8 cellular contexts compared by ENCODE assay signal in the genomic region with DNA sequence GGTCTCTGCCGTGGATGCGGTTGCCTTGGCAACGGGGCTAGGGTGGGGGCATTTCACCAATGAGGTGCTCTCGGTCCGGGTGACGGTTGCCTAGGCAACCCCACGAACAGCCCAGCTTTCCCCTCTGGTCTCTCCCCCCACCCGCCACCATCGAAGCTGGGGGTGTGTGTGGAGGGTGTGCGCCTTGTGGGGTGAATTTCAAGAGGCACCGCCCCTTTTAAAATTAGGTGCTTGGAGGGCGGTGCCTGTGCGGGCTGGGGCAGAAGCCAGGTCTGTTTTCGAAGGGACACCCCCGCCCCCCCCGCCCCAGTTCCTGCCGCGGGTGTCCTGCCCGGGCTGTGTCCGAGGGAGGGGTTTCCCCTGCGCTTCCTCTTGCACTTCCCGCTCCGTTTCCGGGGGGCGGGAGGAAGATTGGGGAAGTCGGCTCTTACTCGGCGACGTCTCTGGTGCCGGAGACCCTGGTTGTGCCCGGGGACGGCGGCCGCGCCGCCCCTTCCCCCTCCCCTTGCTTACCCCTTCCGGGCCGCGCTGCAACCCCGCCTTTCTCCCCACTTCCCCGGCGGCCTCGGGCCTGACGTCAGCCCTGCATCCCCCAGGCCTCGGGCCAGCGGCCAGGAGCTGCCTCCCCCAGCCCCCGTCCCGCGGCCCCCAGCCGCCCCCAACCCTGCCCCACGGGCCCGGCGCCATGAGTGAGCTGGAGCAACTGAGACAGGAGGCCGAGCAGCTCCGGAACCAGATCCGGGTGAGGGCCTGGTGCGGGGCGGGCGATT. TPM values are rescaled to one million over a fixed set of nuclear protein-coding genes. Genes with fewer than 3 reads are reported as not detected.
DNase-seq lines count a peak whose midpoint lies in the region; ATAC-seq and TF ChIP-seq lines count a peak whose summit lies in the region.

No MANE protein-coding gene starts in this region.

- under 1% methylated on average over 23 of the region's 59 CpGs for WGBS in suprapubic skin

- no peak for TF ChIP-seq POLR2A in suprapubic skin (IDR thresholded peaks at IDR 0.05)

- H3K27me3 ChIP-seq in RWPE2 (ENCODE audit: insufficient read depth, poor library complexity, severe bottlenecking): no peaks in the 10 kb centered on the region
- no peaks in the 10 kb centered on the region for H3K27me3 ChIP-seq in suprapubic skin

- H3K9me3 ChIP-seq in RWPE2 (ENCODE audit: severe bottlenecking): no peaks in the 10 kb centered on the region
- no peaks in the 10 kb centered on the region for H3K9me3 ChIP-seq in suprapubic skin

- TF ChIP-seq CTCF in RWPE2 (IDR thresholded peaks at IDR 0.05; ENCODE audit: poor library complexity, severe bottlenecking): no peak
- no peak for TF ChIP-seq CTCF in suprapubic skin (IDR thresholded peaks at IDR 0.05)

- ATAC-seq in HG03354 (IDR thresholded peaks at IDR 0.05; ENCODE audit: poor library complexity, severe bottlenecking, unreplicated experiment) (peak; percentile 41), RWPE2 (ENCODE audit: low read depth) (peak; percentile 30)

- H3K4me3 ChIP-seq in RWPE2 (ENCODE audit: severe bottlenecking) (peak overlapping the region; percentile 92), suprapubic skin (peak overlapping the region; percentile 87)

- H3K4me1 ChIP-seq in RWPE2 (ENCODE audit: insufficient read depth, poor library complexity, severe bottlenecking) (no peaks in the 10 kb centered on the region), suprapubic skin (peaks cover 52% of the 10 kb centered on the region)

- DNase-seq in NCI-H524 (lab: John Stamatoyannopoulos, UW) (peak; percentile 47 to 76), NCI-H524 treated with DMSO at 0.1 percent for 48 hours (lab: John Stamatoyannopoulos, UW) (no peak), RWPE2 (ENCODE audit: low spot score) (peak; percentile 80), germinal center (ENCODE audit: low spot score) (peak; percentile 86), nucleus accumbens (lab: John Stamatoyannopoulos, UW) (peak in 55 of 56 donors; percentile 14 to 96 (median 81)), suprapubic skin (ENCODE audit: low spot score in 2 of 2) (peak; percentile 91 to 93)
- peak; percentile 81 for DNase-seq in activated naive CD4-positive, alpha-beta T cell treated with Interleukin-2 at 50 U/mL for 16 hours

- H3K27ac ChIP-seq in RWPE2 (ENCODE audit: poor library complexity, severe bottlenecking) (peak overlapping the region; percentile 75), suprapubic skin (peak overlapping the region; percentile 93)

- no peak for TF ChIP-seq EP300 in suprapubic skin (IDR thresholded peaks at IDR 0.05)

- H3K36me3 ChIP-seq in RWPE2 (ENCODE audit: low read depth) (peaks cover 42% of the 10 kb centered on the region), suprapubic skin (peaks cover 34% of the 10 kb centered on the region)

RNA-seq across cellular contexts. Expression of a gene that starts 2.2 kb away (rescaled TPM):
- 100 to 1,000 TPM; 228 to 311 (median 300) TPM for total RNA-seq in suprapubic skin

RNA-seq across cellular contexts. Expression of a gene that starts 18.3 kb away (rescaled TPM):
- total RNA-seq in suprapubic skin: 10 to 100 TPM; 29.0 to 91.6 (median 40.7) TPM

RNA-seq across cellular contexts. Expression of a gene that starts 19.5 kb away (rescaled TPM):
- total RNA-seq in suprapubic skin: not detected

RNA-seq across cellular contexts. Expression of a gene that starts 30.2 kb away (rescaled TPM):
- total RNA-seq in suprapubic skin: 10 to 100 TPM; 39.4 to 55.8 (median 47.6) TPM

RNA-seq across cellular contexts. Expression of a gene that starts 34.4 kb away (rescaled TPM):
- total RNA-seq in suprapubic skin: 1 to 10 TPM in 3 of 4 donors, under 1 TPM in 1; 0.81 to 3.9 (median 1.3) TPM
